25 cellular contexts compared by ENCODE assay signal in genomic region chr1:8441466-8441865, GRCh38.
DNase-seq lines count a peak whose midpoint lies in the region; ATAC-seq, FAIRE-seq and TF ChIP-seq lines count a peak whose summit lies in the region.
"Had no signal": no experiment of that assay in that cellular context is flagged by ENCODE, and none has a peak within 500 bp of the region (broad histone marks: within the 10 kb centered on the region; RNA-seq: fewer than 3 reads in every experiment).

No MANE protein-coding gene starts in this region.

- peaks cover 47% of the 10 kb centered on the region for H3K4me1 ChIP-seq in Karpas-422 (ENCODE audit: low read length)
- H3K4me1 ChIP-seq in mesenchymal stem cell (ENCODE audit: control insufficient read depth, insufficient read depth, low read depth, low read length): peaks cover 2% of the 10 kb centered on the region
- peaks cover 0 to 49% (median 39%) of the 10 kb centered on the region in 4 donors for H3K4me1 ChIP-seq in sigmoid colon
- no peaks in the 10 kb centered on the region for H3K4me1 ChIP-seq in HepG2 (ENCODE audit: insufficient read depth, low read length)

- no peak for ATAC-seq in HepG2
- ATAC-seq: left lobe of liver; naive thymus-derived CD4-positive, alpha-beta T cell; Right ventricle myocardium inferior; stimulated activated memory B cell treated with anti-CD40 and anti-IgM and Interleukin-4, amounts not matched to agents 10 μg/mL and 1 μg/mL and 100 μg/mL, for 72 hours had no signal

- no peak for TF ChIP-seq POLR2A in sigmoid colon (IDR thresholded peaks at IDR 0.05)
- no peak for TF ChIP-seq POLR2A in HepG2 (IDR thresholded peaks at IDR 0.05; ENCODE audit: insufficient read depth in 1 of 2, low read depth in 2 of 2, low read length in 2 of 2)

- TF ChIP-seq CTCF in chondrocyte (IDR thresholded peaks at IDR 0.05) (no peak), sigmoid colon (IDR thresholded peaks at IDR 0.05) (no peak), coronary artery (IDR thresholded peaks at IDR 0.05) (no peak), HepG2 (CRISPR knock-in tag; IDR thresholded peaks at IDR 0.05) (no peak)

- H3K9me3 ChIP-seq in Karpas-422 (ENCODE audit: low read length) (no peaks in the 10 kb centered on the region), mesenchymal stem cell (ENCODE audit: control insufficient read depth, low read length) (no peaks in the 10 kb centered on the region), sigmoid colon (no peaks in the 10 kb centered on the region), HepG2 (ENCODE audit: low read length) (no peaks in the 10 kb centered on the region)
- H3K9me3 ChIP-seq: SK-N-SH, upper lobe of left lung had no signal

- no peak overlapping the region for H3K23ac ChIP-seq in mesenchymal stem cell (ENCODE audit: low read length in 2 of 2)

- in situ Hi-C loops in HepG2 (cut with HindIII; ENCODE audit: extremely low pct_ligation_motif_present, low pct_unique_long_range_greater_than_20kb): no loop called here

- no peak overlapping the region for H2BK120ac ChIP-seq in mesenchymal stem cell (ENCODE audit: low read depth, low read length)

- H3K14ac ChIP-seq in mesenchymal stem cell (ENCODE audit: low read length in 2 of 2): peak overlapping the region in 1 of 2 experiments; percentile 53

- peak overlapping the region; percentile 7 for H4K8ac ChIP-seq in mesenchymal stem cell (ENCODE audit: low read length)

- H3K79me2 ChIP-seq in Karpas-422 (ENCODE audit: low read length) (peaks cover 12% of the 10 kb centered on the region; the same call in 1 of the 2 replicates), HepG2 (ENCODE audit: insufficient read depth, low read length) (no peaks in the 10 kb centered on the region)

- peak overlapping the region; percentile 7 to 68 for H3K18ac ChIP-seq in mesenchymal stem cell (ENCODE audit: low read depth in 1 of 2, low read length in 2 of 2)

- no peak overlapping the region for H2BK15ac ChIP-seq in mesenchymal stem cell (ENCODE audit: low read depth, poor library complexity, severe bottlenecking)

- no peak for FAIRE-seq in HepG2 (lab: Jason Lieb, UNC)
- FAIRE-seq: GM12892 had no signal

- TF ChIP-seq RAD21 in HepG2 (CRISPR knock-in tag; IDR thresholded peaks at IDR 0.05): no peak

- no peaks in the 10 kb centered on the region for H3K27me3 ChIP-seq in Karpas-422 (ENCODE audit: low read length)
- no peaks in the 10 kb centered on the region for H3K27me3 ChIP-seq in mesenchymal stem cell (ENCODE audit: control insufficient read depth in 1 of 2, insufficient read depth in 1 of 2, low read length in 2 of 2)
- H3K27me3 ChIP-seq in sigmoid colon: no peaks in the 10 kb centered on the region
- no peaks in the 10 kb centered on the region for H3K27me3 ChIP-seq in HepG2 (ENCODE audit: control insufficient read depth in 1 of 2, insufficient read depth in 2 of 2, low read length in 2 of 2)
- H3K27me3 ChIP-seq: BLaER1 treated with 17β-estradiol and CSF1 and Interleukin-3, amounts not matched to agents 10 nM and 100 nM; upper lobe of left lung had no signal

- no peaks in the 10 kb centered on the region for H3K9me2 ChIP-seq in Karpas-422 (replicated peaks; ENCODE audit: insufficient read depth, low read length)
- H3K9me2 ChIP-seq: SK-N-SH had no signal

- no TSS peak for BruUV-seq in HepG2 (replicated peaks; lab: Mats Ljungman, UMichigan)

- DNase-seq in Karpas-422 (peak; percentile 25), chondrocyte (ENCODE audit: low spot score) (no peak), mesenchymal stem cell (no peak), sigmoid colon (no peak), coronary artery (ENCODE audit: low spot score) (no peak), D341Med (ENCODE audit: low spot score) (no peak), HepG2 (ENCODE audit: low spot score) (no peak)
- DNase-seq in activated T-cell treated with anti-CD3 and anti-CD28 coated beads, Interleukin-2, amount 50 U/mL, for 1 hour: no peak
- DNase-seq: activated CD4-positive, CD25-positive, alpha-beta regulatory T cell; activated gamma-delta T cell treated with Interleukin-2 at 50 U/mL for 16 hours; activated naive CD8-positive, alpha-beta T cell treated with anti-CD3 and anti-CD28 coated beads, Interleukin-2, amount 10 ng/mL, durations not matched to agents 7 days and 5 days; activated T-cell treated with anti-CD3 and anti-CD28 coated beads, Interleukin-2, amount 50 U/mL, for 48 hours; central memory CD4-positive, alpha-beta T cell; naive thymus-derived CD4-positive, alpha-beta T cell; NCI-H1105; NCI-H187; NCI-H524; stimulated activated CD4-positive, alpha-beta T cell treated with anti-CD3 and anti-CD28 coated beads, Interleukin-15, amount 100 ng/mL, for 24 hours; upper lobe of left lung had no signal

- H3K4me3 Mint-ChIP-seq in chondrocyte (ENCODE audit: unreplicated experiment): no peak overlapping the region
- H3K4me3 Mint-ChIP-seq: activated naive CD8-positive, alpha-beta T cell treated with anti-CD3 and anti-CD28 coated beads, Interleukin-2, amount 10 ng/mL, durations not matched to agents 7 days and 5 days; naive thymus-derived CD4-positive, alpha-beta T cell; stimulated activated memory B cell treated with anti-CD40 and anti-IgM and Interleukin-4, amounts not matched to agents 10 μg/mL and 1 μg/mL and 100 μg/mL, for 72 hours had no signal

- POLR2A ChIA-PET in HepG2 (lab: Yijun Ruan, JAX): interaction anchor here (1.0 to 1.6 kb wide), 2 partner anchors 17 to 22 kb away, joined by 3 read pairs; no protein-coding TSS in a partner anchor

- no CpG with 5 or more reads among the region's 4 CpGs for WGBS in mesenchymal stem cell
- WGBS in sigmoid colon, 2 donors: 88 to 94% methylated on average over 4 of the region's 4 CpGs
- WGBS in HepG2 (ENCODE audit: low lambda C conversion rate): 84% methylated on average over 4 of the region's 4 CpGs

- no peaks in the 10 kb centered on the region for H3K9me3 Mint-ChIP-seq in chondrocyte (ENCODE audit: low read depth)
- H3K9me3 Mint-ChIP-seq: stimulated activated memory B cell treated with anti-CD40 and anti-IgM and Interleukin-4, amounts not matched to agents 10 μg/mL and 1 μg/mL and 100 μg/mL, for 72 hours had no signal

- H3K27ac Mint-ChIP-seq in chondrocyte (ENCODE audit: unreplicated experiment): peak overlapping the region; percentile 11
- H3K27ac Mint-ChIP-seq: activated naive CD8-positive, alpha-beta T cell treated with anti-CD3 and anti-CD28 coated beads, Interleukin-2, amount 10 ng/mL, durations not matched to agents 7 days and 5 days; stimulated activated memory B cell treated with anti-CD40 and anti-IgM and Interleukin-4, amounts not matched to agents 10 μg/mL and 1 μg/mL and 100 μg/mL, for 72 hours had no signal

- H3K9ac ChIP-seq in Karpas-422 (ENCODE audit: low read length) (no peak overlapping the region), mesenchymal stem cell (ENCODE audit: low read length) (no peak overlapping the region), HepG2 (ENCODE audit: insufficient read depth, low read depth, low read length) (no peak overlapping the region)
- H3K9ac ChIP-seq: BLaER1 treated with 17β-estradiol and CSF1 and Interleukin-3, amounts not matched to agents 10 nM and 100 nM; SK-N-SH had no signal

- peak overlapping the region in 1 of 2 experiments; percentile 34 for H2BK12ac ChIP-seq in mesenchymal stem cell (ENCODE audit: low read length in 2 of 2)

- H3K36me3 Mint-ChIP-seq in chondrocyte (ENCODE audit: low read depth): no peaks in the 10 kb centered on the region

- CTCF ChIA-PET in HepG2 (lab: Yijun Ruan, JAX; ENCODE audit: low intra/inter-chr PET ratio, low total read pairs): no interaction called here

- no peak for TF ChIP-seq EP300 in sigmoid colon (IDR thresholded peaks at IDR 0.05)
- no peak for TF ChIP-seq EP300 in HepG2 (IDR thresholded peaks at IDR 0.05; ENCODE audit: low read depth in 2 of 2, low read length in 2 of 2)
- TF ChIP-seq EP300 in HepG2 (CRISPR knock-in tag; IDR thresholded peaks at IDR 0.05; ENCODE audit: borderline replicate concordance): no peak

- no peak overlapping the region for H2AK5ac ChIP-seq in mesenchymal stem cell (ENCODE audit: low read length, severe bottlenecking)

- H3K4ac ChIP-seq in mesenchymal stem cell (ENCODE audit: low read depth in 1 of 2, low read length in 2 of 2): no peak overlapping the region

- H3K27ac ChIP-seq in Karpas-422 (ENCODE audit: low read length): no peak overlapping the region; the same call in 1 of the 2 replicates
- no peak overlapping the region for H3K27ac ChIP-seq in mesenchymal stem cell (ENCODE audit: low read length, poor library complexity, severe bottlenecking)
- H3K27ac ChIP-seq in sigmoid colon: peak overlapping the region in 3 of 4 donors; percentile 54 to 80 (median 79)
- H3K27ac ChIP-seq in coronary artery: no peak overlapping the region
- no peak overlapping the region for H3K27ac ChIP-seq in HepG2 (ENCODE audit: extremely low read length, insufficient read depth, low read length)
- H3K27ac ChIP-seq: BLaER1 treated with 17β-estradiol and CSF1 and Interleukin-3, amounts not matched to agents 10 nM and 100 nM; upper lobe of left lung had no signal

- H3K4me2 ChIP-seq in Karpas-422 (ENCODE audit: low read depth, low read length, poor library complexity, severe bottlenecking) (no peak overlapping the region), mesenchymal stem cell (ENCODE audit: low read length, poor library complexity, severe bottlenecking) (no peak overlapping the region), HepG2 (ENCODE audit: low read depth, low read length) (no peak overlapping the region)
- H3K4me2 ChIP-seq: BLaER1 treated with 17β-estradiol and CSF1 and Interleukin-3, amounts not matched to agents 10 nM and 100 nM; SK-N-SH had no signal

- intact Hi-C loops in sigmoid colon (cut with DNase I) (no loop called here), HepG2 (cut with micrococcal nuclease; ENCODE audit: unreplicated experiment) (no loop called here)

- H2BK5ac ChIP-seq in mesenchymal stem cell (ENCODE audit: low read depth, low read length, poor library complexity, severe bottlenecking): no peak overlapping the region

- peaks cover 21% of the 10 kb centered on the region for H3K4me1 Mint-ChIP-seq in chondrocyte (ENCODE audit: low read depth)

- H3K79me1 ChIP-seq in mesenchymal stem cell (replicated peaks; ENCODE audit: low read length, poor library complexity, severe bottlenecking): peaks cover 29% of the 10 kb centered on the region

- no peak overlapping the region for H2AFZ ChIP-seq in Karpas-422 (ENCODE audit: low read length)
- no peak overlapping the region for H2AFZ ChIP-seq in mesenchymal stem cell (ENCODE audit: low read depth, low read length)
- H2AFZ ChIP-seq in HepG2 (ENCODE audit: low read length): no peak overlapping the region

- no peak overlapping the region for H3K4me3 ChIP-seq in Karpas-422 (ENCODE audit: low read length)
- no peak overlapping the region for H3K4me3 ChIP-seq in mesenchymal stem cell (ENCODE audit: insufficient read depth in 1 of 2, low read depth in 1 of 2, low read length in 2 of 2)
- H3K4me3 ChIP-seq in sigmoid colon: no peak overlapping the region
- H3K4me3 ChIP-seq in coronary artery: no peak overlapping the region
- H3K4me3 ChIP-seq in HepG2 (replicated peaks in 1 of 3; ENCODE audit: insufficient read depth in 1 of 3, low read depth in 2 of 3, low read length in 3 of 3): no peak overlapping the region
- H3K4me3 ChIP-seq: BLaER1 treated with 17β-estradiol and CSF1 and Interleukin-3, amounts not matched to agents 10 nM and 100 nM; upper lobe of left lung had no signal

- H4K20me1 ChIP-seq in Karpas-422 (ENCODE audit: insufficient read depth, low read depth, low read length) (no peaks in the 10 kb centered on the region), HepG2 (ENCODE audit: insufficient read depth, low read length) (peaks cover 8% of the 10 kb centered on the region; the same call in 1 of the 2 replicates)

- H3K36me3 ChIP-seq in Karpas-422 (ENCODE audit: insufficient read depth, low read length) (no peaks in the 10 kb centered on the region), mesenchymal stem cell (ENCODE audit: control insufficient read depth in 1 of 2, insufficient read depth in 2 of 2, low read depth in 1 of 2, low read length in 2 of 2) (peaks cover 0 to 3% of the 10 kb centered on the region in 2 experiments), sigmoid colon (no peaks in the 10 kb centered on the region), HepG2 (replicated peaks in 1 of 2; ENCODE audit: control insufficient read depth in 1 of 2, insufficient read depth in 2 of 2, low read length in 2 of 2) (peaks cover 9 to 28% of the 10 kb centered on the region in 2 experiments)

- no peaks in the 10 kb centered on the region for H3K27me3 Mint-ChIP-seq in chondrocyte (ENCODE audit: low read depth)
- H3K27me3 Mint-ChIP-seq: activated naive CD8-positive, alpha-beta T cell treated with anti-CD3 and anti-CD28 coated beads, Interleukin-2, amount 10 ng/mL, durations not matched to agents 7 days and 5 days; naive thymus-derived CD4-positive, alpha-beta T cell; stimulated activated memory B cell treated with anti-CD40 and anti-IgM and Interleukin-4, amounts not matched to agents 10 μg/mL and 1 μg/mL and 100 μg/mL, for 72 hours had no signal

- H4K91ac ChIP-seq in mesenchymal stem cell (ENCODE audit: low read length): no peak overlapping the region

Comparison
In these comparisons a context has a peak if more than half of its experiments do, and no peak if none do; other contexts are left out.
1. H3K27ac ChIP-seq: peak in sigmoid colon (3 of 4); none in Karpas-422 (single experiment), mesenchymal stem cell (single experiment), coronary artery (0 of 2) and HepG2 (single experiment).